In genomic region chr5:134503088-134503936, GRCh38 we compare ENCODE assay signal across 9 cellular contexts. TPM values are rescaled to one million over a fixed set of nuclear protein-coding genes. Genes with fewer than 3 reads are reported as not detected.
DNase-seq lines count a peak whose midpoint lies in the region; ATAC-seq and TF ChIP-seq lines count a peak whose summit lies in the region.
"Had no signal": no experiment of that assay in that cellular context is flagged by ENCODE, and none has a peak within 500 bp of the region (broad histone marks: within the 10 kb centered on the region; RNA-seq: fewer than 3 reads in every experiment).

No MANE protein-coding gene starts in this region.

- no peak for TF ChIP-seq CTCF in gastrocnemius medialis (IDR thresholded peaks at IDR 0.05 in 4 of 5, conservative IDR thresholded peaks at IDR 0.05 in 1 of 5)

- no peaks in the 10 kb centered on the region for H3K36me3 ChIP-seq in gastrocnemius medialis

- ATAC-seq in GM18858 (IDR thresholded peaks at IDR 0.05; ENCODE audit: unreplicated experiment): peak; percentile 65
- ATAC-seq in HG03064 (IDR thresholded peaks at IDR 0.05; ENCODE audit: low read depth, unreplicated experiment): peak; percentile 87
- ATAC-seq in Right ventricle myocardium inferior: peak; percentile 55
- ATAC-seq in gastrocnemius medialis: peak; percentile 31 to 52

- H3K9me3 ChIP-seq in gastrocnemius medialis: no peaks in the 10 kb centered on the region

- no peaks in the 10 kb centered on the region for H3K27me3 ChIP-seq in gastrocnemius medialis

- H3K4me1 ChIP-seq in gastrocnemius medialis: peaks cover 28 to 43% of the 10 kb centered on the region in 2 donors

- H3K27ac ChIP-seq in gastrocnemius medialis: peak overlapping the region; percentile 70 to 77 (median 74)

- in situ Hi-C loops in gastrocnemius medialis (cut with MboI; ENCODE audit: low sequenced_read_pairs in 4 of 4): loop anchor here in 3 of 4 donors (25.0 kb wide), 1 partner anchor 91 kb away; the partner anchor contains the start of gene CDKN2AIPNL (in 3 of the 3)

- TF ChIP-seq POLR2A in gastrocnemius medialis (IDR thresholded peaks at IDR 0.05): peak in 1 of 2 donors; percentile 15

- intact Hi-C loops in Right ventricle myocardium inferior (cut with DNase I) (no loop called here), gastrocnemius medialis (cut with DNase I; ENCODE audit: low total_unique reads) (loop anchor here (2.0 kb wide), 1 partner anchor 37 kb away; no protein-coding TSS in a partner anchor)

- no peak overlapping the region for H3K4me3 ChIP-seq in gastrocnemius medialis

- DNase-seq in RPMI7951 (ENCODE audit: low read depth) (peak; percentile 98), Right ventricle myocardium inferior (ENCODE audit: missing footprints) (peak; percentile 79), gastrocnemius medialis (peak; percentile 37 to 70), NCI-H2227 (lab: John Stamatoyannopoulos, UW; ENCODE audit: unreplicated experiment) (no peak), NCI-H524 (lab: John Stamatoyannopoulos, UW) (no peak)
- peak; percentile 83 for DNase-seq in activated effector memory CD4-positive, alpha-beta T cell treated with anti-CD3 and anti-CD28 coated beads, Interleukin-2, amount 50 U/mL, for 16 hours
- DNase-seq: naive B cell had no signal

RNA-seq across cellular contexts. Expression of gene JADE2, which starts 22.2 kb away (rescaled TPM):
- 8.3 and 10.7 TPM in 2 replicates for total RNA-seq in RPMI7951 (2014; rRNA removed; shearing (Covaris generic))
- total RNA-seq in Right ventricle myocardium inferior (24.6 TPM), gastrocnemius medialis (10 to 100 TPM; 17.3 to 44.5 (median 19.8) TPM)

Comparison
In these comparisons a context has a peak if more than half of its experiments do, and no peak if none do; other contexts are left out.
1. DNase-seq: peak in RPMI7951 (single experiment), activated effector memory CD4-positive, alpha-beta T cell treated with anti-CD3 and anti-CD28 coated beads, Interleukin-2, amount 50 U/mL, for 16 hours (single experiment), Right ventricle myocardium inferior (single experiment) and gastrocnemius medialis (2 of 2); none in NCI-H2227 (single experiment) and NCI-H524 (0 of 2).
2. Peak in every context shown above with its lines, with median percentiles within 50 percentile points of each other: ATAC-seq.